Comparison of ENCODE assay signal across 1 cellular context in genomic region chr5:54360925-54361662, GRCh38.
TF ChIP-seq lines count a peak whose summit lies in the region.

No MANE protein-coding gene starts in this region.

TF ChIP-seq in IMR-90, 13 proteins besides CTCF, POLR2A, EP300 and RAD21 (continued from another document):
- TF ChIP-seq USF2 (IDR thresholded peaks at IDR 0.05; ENCODE audit: low read depth, low read length): no peak
- no peak for TF ChIP-seq CEBPB (IDR thresholded peaks at IDR 0.05; ENCODE audit: low read depth, low read length)
- no peak for TF ChIP-seq RFX5 (IDR thresholded peaks at IDR 0.05; ENCODE audit: low read depth, low read length)
- TF ChIP-seq NFE2L2 (IDR thresholded peaks at IDR 0.05; ENCODE audit: low read depth, low read length): no peak
- TF ChIP-seq ELK1 (IDR thresholded peaks at IDR 0.05; ENCODE audit: borderline replicate concordance, low read depth, low read length): no peak
- TF ChIP-seq FOS (IDR thresholded peaks at IDR 0.05; ENCODE audit: low read depth, low read length): no peak
- TF ChIP-seq MAFK (IDR thresholded peaks at IDR 0.05; ENCODE audit: low read depth, low read length): no peak
- no peak for TF ChIP-seq RCOR1 (IDR thresholded peaks at IDR 0.05; ENCODE audit: insufficient replicate concordance, low read length)
